In genomic region chr1:203450541-203451149, GRCh38 we compare ENCODE assay signal across 25 cellular contexts. TPM values are rescaled to one million over a fixed set of nuclear protein-coding genes. Genes with fewer than 3 reads are reported as not detected.
DNase-seq lines count a peak whose midpoint lies in the region; ATAC-seq, FAIRE-seq and TF ChIP-seq lines count a peak whose summit lies in the region.
"Had no signal": no experiment of that assay in that cellular context is flagged by ENCODE, and none has a peak within 500 bp of the region (broad histone marks: within the 10 kb centered on the region; RNA-seq: fewer than 3 reads in every experiment).

No MANE protein-coding gene starts in this region.

- H3K4ac ChIP-seq in neuronal stem cell (ENCODE audit: low read length): no peak overlapping the region

- no peak for FAIRE-seq in bronchial epithelial cell (lab: Jason Lieb, UNC)
- FAIRE-seq: GM12891 had no signal

- H3K27ac ChIP-seq in DND-41 (ENCODE audit: low read length) (no peak overlapping the region), Karpas-422 (ENCODE audit: low read length) (no peak overlapping the region), neuronal stem cell (replicated peaks; ENCODE audit: low read length) (no peak overlapping the region), testis (peak overlapping the region in 1 of 2 donors; percentile 74)
- H3K27ac ChIP-seq: colonic mucosa, epithelial cell of prostate, neutrophil, VCaP had no signal

- H4K8ac ChIP-seq in neuronal stem cell (ENCODE audit: low read depth, low read length): no peak overlapping the region

- no peak overlapping the region for H2BK5ac ChIP-seq in neuronal stem cell (ENCODE audit: low read length)

- H2BK12ac ChIP-seq in neuronal stem cell (ENCODE audit: low read length): no peak overlapping the region

- WGBS in neuronal stem cell (ENCODE audit: extremely low coverage in 2 of 2, insufficient read length in 2 of 2, insufficient replicate concordance in 1 of 2), 2 donors: no CpG with 5 or more reads among the region's 15 CpGs
- WGBS in testis, 2 donors: 75 to 77% methylated on average over 14 to 15 of the region's 15 CpGs

- no peaks in the 10 kb centered on the region for H3K9me3 ChIP-seq in DND-41 (ENCODE audit: insufficient read depth, low read length, severe bottlenecking)
- no peaks in the 10 kb centered on the region for H3K9me3 ChIP-seq in Karpas-422 (ENCODE audit: low read length)
- peaks cover 0 to under 1% of the 10 kb centered on the region in 2 donors for H3K9me3 ChIP-seq in neuronal stem cell (replicated peaks in 1 of 2; ENCODE audit: control insufficient read depth in 2 of 2, insufficient read depth in 1 of 2, low read depth in 1 of 2, low read length in 2 of 2)
- H3K9me3 ChIP-seq in testis: no peaks in the 10 kb centered on the region
- H3K9me3 ChIP-seq: colonic mucosa, neutrophil had no signal

- no peak for TF ChIP-seq POLR2A in testis (IDR thresholded peaks at IDR 0.05)

- no peaks in the 10 kb centered on the region for H3K9me2 ChIP-seq in Karpas-422 (replicated peaks; ENCODE audit: insufficient read depth, low read length)

- H4K20me1 ChIP-seq in DND-41 (ENCODE audit: insufficient read depth, low read length) (no peaks in the 10 kb centered on the region), Karpas-422 (ENCODE audit: insufficient read depth, low read depth, low read length) (no peaks in the 10 kb centered on the region)

- no peak overlapping the region for H3K4me3 ChIP-seq in DND-41 (ENCODE audit: low read depth in 1 of 2, low read length in 2 of 2)
- H3K4me3 ChIP-seq in Karpas-422 (ENCODE audit: low read length): no peak overlapping the region
- H3K4me3 ChIP-seq in bronchial epithelial cell (ENCODE audit: low read depth, low read length): no peak overlapping the region
- H3K4me3 ChIP-seq in neuronal stem cell (ENCODE audit: low read length in 2 of 2): no peak overlapping the region
- no peak overlapping the region for H3K4me3 ChIP-seq in testis
- H3K4me3 ChIP-seq: colonic mucosa had no signal

- H3K23ac ChIP-seq in neuronal stem cell (ENCODE audit: low read depth, low read length, poor library complexity): no peak overlapping the region

- no peak overlapping the region for H2BK15ac ChIP-seq in neuronal stem cell (ENCODE audit: low read length)

- H2BK120ac ChIP-seq in neuronal stem cell (ENCODE audit: low read depth, low read length): no peak overlapping the region

- TF ChIP-seq CTCF in DND-41 (IDR thresholded peaks at IDR 0.05; ENCODE audit: borderline replicate concordance, extremely low read depth, low read length, poor library complexity, severe bottlenecking) (peak; percentile 17), bronchial epithelial cell (IDR thresholded peaks at IDR 0.05; ENCODE audit: insufficient read depth, low read length, severe bottlenecking) (peak; percentile 7), testis (IDR thresholded peaks at IDR 0.05) (no peak)

- peaks cover 28% of the 10 kb centered on the region for H3K27me3 ChIP-seq in DND-41 (ENCODE audit: insufficient read depth, low read length, poor library complexity)
- H3K27me3 ChIP-seq in Karpas-422 (ENCODE audit: low read length): no peaks in the 10 kb centered on the region; the same call in 1 of the 2 replicates
- H3K27me3 ChIP-seq in bronchial epithelial cell (ENCODE audit: control insufficient read depth, insufficient read depth, low read length): peaks cover 5% of the 10 kb centered on the region
- peaks cover 0 to 63% (median 0%) of the 10 kb centered on the region in 3 experiments for H3K27me3 ChIP-seq in neuronal stem cell (ENCODE audit: control insufficient read depth in 3 of 3, insufficient read depth in 3 of 3, low read depth in 1 of 3, low read length in 3 of 3)
- H3K27me3 ChIP-seq in testis: no peaks in the 10 kb centered on the region
- H3K27me3 ChIP-seq: colonic mucosa had no signal

- no peaks in the 10 kb centered on the region for H3K79me2 ChIP-seq in DND-41 (ENCODE audit: insufficient read depth, low read length)
- H3K79me2 ChIP-seq in Karpas-422 (ENCODE audit: low read length): no peaks in the 10 kb centered on the region

- intact Hi-C loops in testis (cut with DNase I; ENCODE audit: low total_unique reads): no loop called here

- ATAC-seq in DND-41 (ENCODE audit: insufficient read depth, low read depth): no peak
- ATAC-seq in HG02852 (IDR thresholded peaks at IDR 0.05; ENCODE audit: unreplicated experiment): no peak
- ATAC-seq: activated CD8-positive, alpha-beta T cell treated with anti-CD3 and anti-CD28 coated beads for 36 hours; left colon; T-helper 17 cell had no signal

- no peak overlapping the region for H3K14ac ChIP-seq in neuronal stem cell (ENCODE audit: low read length)

- no peak for DNase-seq in DND-41
- peak; percentile 63 for DNase-seq in Karpas-422
- no peak for DNase-seq in bronchial epithelial cell (ENCODE audit: low read depth)
- no peak for DNase-seq in neuronal stem cell (ENCODE audit: low spot score)
- no peak for DNase-seq in testis
- no peak for DNase-seq in DMS79 (lab: John Stamatoyannopoulos, UW)
- DNase-seq in NCI-H774 (lab: John Stamatoyannopoulos, UW): no peak
- DNase-seq: activated CD8-positive, alpha-beta T cell treated with anti-CD3 and anti-CD28 coated beads for 36 hours; activated T-cell treated with anti-CD3 and anti-CD28 coated beads, Interleukin-2, amount 50 U/mL, for 48 hours; colonic mucosa; foreskin melanocyte; IMR-90; left colon; NCI-H187 treated with DMSO at 0.1 percent for 48 hours; NCI-H446 treated with DMSO at 0.1 percent for 48 hours; SHP77; stimulated activated naive CD4-positive, alpha-beta T cell treated with Interleukin-2 at 50 U/mL for 16 hours; T-helper 17 cell had no signal

- no peaks in the 10 kb centered on the region for H3K4me1 ChIP-seq in DND-41 (ENCODE audit: insufficient read depth, low read length)
- peaks cover 29% of the 10 kb centered on the region for H3K4me1 ChIP-seq in Karpas-422 (ENCODE audit: low read length)
- peaks cover 2 to 17% of the 10 kb centered on the region in 2 donors for H3K4me1 ChIP-seq in neuronal stem cell (ENCODE audit: control insufficient read depth in 2 of 2, insufficient read depth in 1 of 2, low read depth in 1 of 2, low read length in 2 of 2)
- H3K4me1 ChIP-seq in testis: peaks cover 13% of the 10 kb centered on the region
- H3K4me1 ChIP-seq: colonic mucosa had no signal

- H2AFZ ChIP-seq in DND-41 (ENCODE audit: low read depth, low read length): no peak overlapping the region
- H2AFZ ChIP-seq in Karpas-422 (ENCODE audit: low read length): no peak overlapping the region
- no peak overlapping the region for H2AFZ ChIP-seq in neuronal stem cell (ENCODE audit: low read length)

- no peak overlapping the region for H2AK5ac ChIP-seq in neuronal stem cell (ENCODE audit: low read depth, low read length)

- no peak overlapping the region for H4K91ac ChIP-seq in neuronal stem cell (ENCODE audit: low read depth, low read length, poor library complexity)

- no peaks in the 10 kb centered on the region for H3K79me1 ChIP-seq in neuronal stem cell (ENCODE audit: low read depth, low read length)

- H3K4me2 ChIP-seq in DND-41 (ENCODE audit: insufficient read depth, low read length) (no peak overlapping the region), Karpas-422 (ENCODE audit: low read depth, low read length, poor library complexity, severe bottlenecking) (no peak overlapping the region), neuronal stem cell (ENCODE audit: insufficient read depth, low read length, poor library complexity, severe bottlenecking) (no peak overlapping the region)

- peak overlapping the region; percentile 29 for H3K18ac ChIP-seq in neuronal stem cell (ENCODE audit: low read length)

- no peak overlapping the region for H3K9ac ChIP-seq in DND-41 (ENCODE audit: low read depth, low read length)
- H3K9ac ChIP-seq in Karpas-422 (ENCODE audit: low read length): no peak overlapping the region
- no peak overlapping the region for H3K9ac ChIP-seq in neuronal stem cell (ENCODE audit: low read depth, low read length, poor library complexity)

- H3K36me3 ChIP-seq in DND-41 (ENCODE audit: insufficient read depth, low read length) (no peaks in the 10 kb centered on the region), Karpas-422 (ENCODE audit: insufficient read depth, low read length) (no peaks in the 10 kb centered on the region), bronchial epithelial cell (ENCODE audit: control insufficient read depth, insufficient read depth, low read length) (no peaks in the 10 kb centered on the region), neuronal stem cell (replicated peaks in 1 of 2; ENCODE audit: control insufficient read depth in 2 of 2, insufficient read depth in 2 of 2, low read length in 2 of 2) (no peaks in the 10 kb centered on the region), testis (ENCODE audit: low read depth, missing control alignments) (no peaks in the 10 kb centered on the region)
- H3K36me3 ChIP-seq: colonic mucosa, neutrophil had no signal

RNA-seq across cellular contexts. Expression of gene PRELP, which starts 25.0 kb away (rescaled TPM):
- not detected in 2 replicates for total RNA-seq in Karpas-422 (2014; rRNA removed; shearing (Covaris generic); ENCODE audit: low replicate concordance)
- total RNA-seq in bronchial epithelial cell (not detected in 2 replicates), testis (1 to 10 TPM; 9.6 to 10.0 TPM)
- 3.9 TPM for polyA plus RNA-seq in neuronal stem cell (2013, experiment 1 of 2)
- polyA plus RNA-seq in neuronal stem cell (2013, experiment 2 of 2): 4.0 TPM
- polyA plus RNA-seq in testis (ENCODE audit: insufficient read depth, low read depth, low replicate concordance): 26.5 TPM
- total RNA-seq: activated CD8-positive, alpha-beta T cell treated with anti-CD3 and anti-CD28 coated beads for 36 hours; IMR-90; T-helper 17 cell had no signal

RNA-seq across cellular contexts. Expression of gene OPTC, which starts 43.3 kb away (rescaled TPM):
- total RNA-seq in Karpas-422 (2014; rRNA removed; shearing (Covaris generic); ENCODE audit: low replicate concordance): not detected in 2 replicates
- total RNA-seq in bronchial epithelial cell: not detected in 2 replicates
- polyA plus RNA-seq in neuronal stem cell (2013, experiment 1 of 2): 0.11 TPM
- 0.08 TPM for polyA plus RNA-seq in neuronal stem cell (2013, experiment 2 of 2)
- under 1 TPM; 0.55 to 0.87 TPM for total RNA-seq in testis
- 1.1 TPM for polyA plus RNA-seq in testis (ENCODE audit: insufficient read depth, low read depth, low replicate concordance)
- total RNA-seq: activated CD8-positive, alpha-beta T cell treated with anti-CD3 and anti-CD28 coated beads for 36 hours; colonic mucosa; IMR-90; left colon; renal cortical epithelial cell; T-helper 17 cell; ureter had no signal
- polyA plus RNA-seq: IMR-90 had no signal

Comparison
In these comparisons a context has a peak if more than half of its experiments do, and no peak if none do; other contexts are left out.
1. CTCF ChIP-seq: peak in DND-41 (single experiment) and bronchial epithelial cell (single experiment); none in testis (0 of 3).
2. RNA of gene PRELP, which starts 25.0 kb away (total RNA-seq): 9.6 to 10.0 TPM in testis; not detected in Karpas-422 and not detected in bronchial epithelial cell; every median in the first group is over 10 times any median in the second.